25 cellular contexts compared by ENCODE assay signal in the genomic region with DNA sequence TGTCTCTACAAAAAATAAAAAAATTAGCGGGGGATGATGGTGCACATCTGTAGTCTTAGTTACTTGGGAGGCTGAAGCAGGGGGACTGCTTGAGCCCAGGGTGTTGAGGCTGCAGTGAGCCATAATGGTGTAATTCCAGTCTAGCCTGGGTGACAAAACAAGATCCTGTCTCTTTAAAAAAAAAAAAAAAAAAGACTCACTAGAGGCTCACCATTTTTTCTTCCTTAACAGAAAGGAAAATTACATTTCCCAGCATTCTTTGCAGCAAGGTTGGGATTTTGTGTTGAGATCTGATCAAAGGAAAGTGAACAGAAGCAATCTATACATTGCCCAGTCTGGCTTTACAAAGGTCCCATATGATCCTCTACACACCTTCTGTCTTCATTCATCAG. TPM values are rescaled to one million over a fixed set of nuclear protein-coding genes. Genes with fewer than 3 reads are reported as not detected.
A peak's percentile ranks its signal among the peaks of the same experiment; 100 is the strongest.
DNase-seq lines count a peak whose midpoint lies in the region; ATAC-seq and TF ChIP-seq lines count a peak whose summit lies in the region.
"Had no signal": no experiment of that assay in that cellular context is flagged by ENCODE, and none has a peak within 500 bp of the region (broad histone marks: within the 10 kb centered on the region; RNA-seq: fewer than 3 reads in every experiment).

No MANE protein-coding gene starts in this region.

- no peaks in the 10 kb centered on the region for H3K9me3 Mint-ChIP-seq in activated naive CD4-positive, alpha-beta T cell treated with anti-CD3 and anti-CD28 coated beads, Interleukin-2, amount 50 U/mL, for 24 hours
- H3K9me3 Mint-ChIP-seq in activated naive CD8-positive, alpha-beta T cell treated with anti-CD3 and anti-CD28 coated beads, Interleukin-2, amount 10 ng/mL, durations not matched to agents 7 days and 5 days = no peaks in the 10 kb centered on the region
- H3K9me3 Mint-ChIP-seq: activated naive CD4-positive, alpha-beta T cell treated with anti-CD3 and anti-CD28 coated beads, Interleukin-2, amount 10 ng/mL, durations not matched to agents 7 days and 5 days; H9; stimulated activated memory B cell treated with anti-CD40 and anti-IgM and Interleukin-4, amounts not matched to agents 10 μg/mL and 1 μg/mL and 100 μg/mL, for 72 hours had no signal

- no peak for DNase-seq in activated naive CD4-positive, alpha-beta T cell treated with Interleukin-2 at 50 U/mL for 16 hours
- DNase-seq in OCI-M1 (lab: John Stamatoyannopoulos, UW) (peak; percentile 44), NOMO-1 treated with dmso at 0.1 percent for 144 hours (lab: John Stamatoyannopoulos, UW; ENCODE audit: unreplicated experiment) (no peak)
- no peak for DNase-seq in activated naive CD8-positive, alpha-beta T cell treated with anti-CD3 and anti-CD28 coated beads, Interleukin-2, amount 10 ng/mL, durations not matched to agents 7 days and 5 days
- DNase-seq in stimulated activated naive CD4-positive, alpha-beta T cell (lab: John Stamatoyannopoulos, UW) = no peak
- DNase-seq: activated naive CD4-positive, alpha-beta T cell treated with anti-CD3 and anti-CD28 coated beads, Interleukin-2, amount 10 ng/mL, durations not matched to agents 7 days and 5 days; anterior cingulate cortex; COR-L47; gastrocnemius medialis; H9; hippocampal formation; Karpas-422; ovary; retina; SIG-M5; T1000; testis; WERI-Rb-1 had no signal

- no peaks in the 10 kb centered on the region for H3K9me3 ChIP-seq in neutrophil
- H3K9me3 ChIP-seq: BLaER1, breast epithelium, gastrocnemius medialis, ovary, testis had no signal

- H3K36me3 Mint-ChIP-seq in activated naive CD4-positive, alpha-beta T cell treated with anti-CD3 and anti-CD28 coated beads, Interleukin-2, amount 50 U/mL, for 24 hours = peaks cover 4% of the 10 kb centered on the region
- peaks cover 24% of the 10 kb centered on the region for H3K36me3 Mint-ChIP-seq in activated naive CD8-positive, alpha-beta T cell treated with anti-CD3 and anti-CD28 coated beads, Interleukin-2, amount 10 ng/mL, durations not matched to agents 7 days and 5 days
- H3K36me3 Mint-ChIP-seq: stimulated activated memory B cell treated with anti-CD40 and anti-IgM and Interleukin-4, amounts not matched to agents 10 μg/mL and 1 μg/mL and 100 μg/mL, for 72 hours had no signal

- POLR2A ChIA-PET in activated naive CD8-positive, alpha-beta T cell treated with anti-CD3 and anti-CD28 coated beads, Interleukin-2, amount 10 ng/mL, durations not matched to agents 7 days and 5 days (lab: Charles Lee) = interaction anchor here (0.7 to 3.3 kb wide), 8 partner anchors 9 to 345 kb away, joined by 3 to 20 read pairs (median 4); no protein-coding TSS in a partner anchor

- H3K4me1 Mint-ChIP-seq in activated naive CD4-positive, alpha-beta T cell treated with anti-CD3 and anti-CD28 coated beads, Interleukin-2, amount 50 U/mL, for 24 hours = peaks cover 57% of the 10 kb centered on the region
- peaks cover 55% of the 10 kb centered on the region for H3K4me1 Mint-ChIP-seq in activated naive CD8-positive, alpha-beta T cell treated with anti-CD3 and anti-CD28 coated beads, Interleukin-2, amount 10 ng/mL, durations not matched to agents 7 days and 5 days
- H3K4me1 Mint-ChIP-seq: H9 had no signal

- no peaks in the 10 kb centered on the region for H3K27me3 Mint-ChIP-seq in activated naive CD4-positive, alpha-beta T cell treated with anti-CD3 and anti-CD28 coated beads, Interleukin-2, amount 50 U/mL, for 24 hours
- no peaks in the 10 kb centered on the region for H3K27me3 Mint-ChIP-seq in activated naive CD8-positive, alpha-beta T cell treated with anti-CD3 and anti-CD28 coated beads, Interleukin-2, amount 10 ng/mL, durations not matched to agents 7 days and 5 days
- H3K27me3 Mint-ChIP-seq: activated naive CD4-positive, alpha-beta T cell treated with anti-CD3 and anti-CD28 coated beads, Interleukin-2, amount 10 ng/mL, durations not matched to agents 7 days and 5 days; stimulated activated memory B cell treated with anti-CD40 and anti-IgM and Interleukin-4, amounts not matched to agents 10 μg/mL and 1 μg/mL and 100 μg/mL, for 72 hours had no signal

- no peak overlapping the region for H3K4me3 ChIP-seq in neutrophil (ENCODE audit: low read depth in 1 of 2, low read length in 1 of 2)
- H3K4me3 ChIP-seq: BLaER1, breast epithelium, gastrocnemius medialis, ovary, testis had no signal

- no peak overlapping the region for H3K4me3 Mint-ChIP-seq in activated naive CD4-positive, alpha-beta T cell treated with anti-CD3 and anti-CD28 coated beads, Interleukin-2, amount 50 U/mL, for 24 hours
- H3K4me3 Mint-ChIP-seq in activated naive CD8-positive, alpha-beta T cell treated with anti-CD3 and anti-CD28 coated beads, Interleukin-2, amount 10 ng/mL, durations not matched to agents 7 days and 5 days = no peak overlapping the region
- H3K4me3 Mint-ChIP-seq: activated naive CD4-positive, alpha-beta T cell treated with anti-CD3 and anti-CD28 coated beads, Interleukin-2, amount 10 ng/mL, durations not matched to agents 7 days and 5 days; H9; stimulated activated memory B cell treated with anti-CD40 and anti-IgM and Interleukin-4, amounts not matched to agents 10 μg/mL and 1 μg/mL and 100 μg/mL, for 72 hours had no signal

- peak overlapping the region; percentile 63 for H3K27ac ChIP-seq in neutrophil
- H3K27ac ChIP-seq: BLaER1, breast epithelium, gastrocnemius medialis, ovary, testis, WERI-Rb-1 had no signal

- no peaks in the 10 kb centered on the region for H3K27me3 ChIP-seq in neutrophil
- H3K27me3 ChIP-seq: BLaER1, breast epithelium, gastrocnemius medialis, ovary, testis had no signal

- peak overlapping the region; percentile 80 for H3K27ac Mint-ChIP-seq in activated naive CD4-positive, alpha-beta T cell treated with anti-CD3 and anti-CD28 coated beads, Interleukin-2, amount 50 U/mL, for 24 hours
- H3K27ac Mint-ChIP-seq in activated naive CD8-positive, alpha-beta T cell treated with anti-CD3 and anti-CD28 coated beads, Interleukin-2, amount 10 ng/mL, durations not matched to agents 7 days and 5 days = peak overlapping the region; percentile 78
- H3K27ac Mint-ChIP-seq: stimulated activated memory B cell treated with anti-CD40 and anti-IgM and Interleukin-4, amounts not matched to agents 10 μg/mL and 1 μg/mL and 100 μg/mL, for 72 hours had no signal

- no peaks in the 10 kb centered on the region for H3K36me3 ChIP-seq in neutrophil
- H3K36me3 ChIP-seq: BLaER1, breast epithelium, gastrocnemius medialis, ovary, WERI-Rb-1 had no signal

- peaks cover 67 to 74% of the 10 kb centered on the region in 2 experiments for H3K4me1 ChIP-seq in neutrophil (ENCODE audit: control insufficient read depth in 1 of 2, insufficient read depth in 1 of 2, low read depth in 1 of 2, low read length in 1 of 2)
- H3K4me1 ChIP-seq: breast epithelium, gastrocnemius medialis, testis had no signal

- no peak for TF ChIP-seq CTCF in neutrophil (IDR thresholded peaks at IDR 0.05)

- peak; percentile 14 for ATAC-seq in activated naive CD8-positive, alpha-beta T cell treated with anti-CD3 and anti-CD28 coated beads, Interleukin-2, amount 10 ng/mL, durations not matched to agents 7 days and 5 days (ENCODE audit: low read depth)
- ATAC-seq in GM18517 (IDR thresholded peaks at IDR 0.05; ENCODE audit: unreplicated experiment) = no peak
- ATAC-seq: gastrocnemius medialis; left lobe of liver; stimulated activated memory B cell treated with anti-CD40 and anti-IgM and Interleukin-4, amounts not matched to agents 10 μg/mL and 1 μg/mL and 100 μg/mL, for 72 hours had no signal

RNA-seq across cellular contexts. Expression of gene GFI1, which starts 21.5 kb away (rescaled TPM):
- total RNA-seq in activated naive CD8-positive, alpha-beta T cell treated with anti-CD3 and anti-CD28 coated beads, Interleukin-2, amount 10 ng/mL, durations not matched to agents 7 days and 5 days = 10 to 100 TPM; 52.2 to 56.4 TPM
- total RNA-seq: gastrocnemius medialis had no signal
